ENCODE assay signal across 17 cellular contexts in the genomic region with DNA sequence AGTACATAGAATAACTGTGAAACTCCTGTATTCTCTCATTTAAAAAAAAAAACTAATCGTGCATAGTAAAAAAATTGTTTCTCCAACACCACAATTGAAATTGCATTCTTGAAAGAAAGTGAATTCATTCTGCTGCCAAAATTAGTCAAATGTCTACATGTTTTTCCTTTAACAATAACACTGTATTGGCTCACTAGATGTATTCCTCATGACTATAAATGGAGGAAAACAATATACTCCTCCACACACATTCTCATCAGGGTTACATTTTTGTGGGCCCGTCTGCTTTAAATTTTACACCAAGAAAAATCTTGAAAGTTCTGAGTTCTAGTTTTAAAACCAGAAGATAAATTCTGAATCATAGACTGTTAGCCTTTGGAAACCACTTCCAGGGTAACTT.
"Had no signal": no experiment of that assay in that cellular context is flagged by ENCODE, and none has a peak within 500 bp of the region (broad histone marks: within the 10 kb centered on the region; RNA-seq: fewer than 3 reads in every experiment).

No MANE protein-coding gene starts in this region.

- H3K4me3 ChIP-seq: dorsolateral prefrontal cortex, esophagus squamous epithelium, gastroesophageal sphincter, left lung, lower lobe of right lung, ovary, smooth muscle cell had no signal

- FAIRE-seq: keratinocyte had no signal

- H3K27ac ChIP-seq: dorsolateral prefrontal cortex, esophagus squamous epithelium, gastroesophageal sphincter, left lung, lower lobe of right lung, ovary had no signal

- H3K9me3 ChIP-seq: esophagus squamous epithelium, gastroesophageal sphincter, left lung, lower lobe of right lung, ovary had no signal

- H3K27me3 ChIP-seq: dorsolateral prefrontal cortex, esophagus squamous epithelium, gastroesophageal sphincter, left lung, ovary had no signal

- H3K4me1 ChIP-seq: esophagus squamous epithelium, left lung, lower lobe of right lung had no signal

- H3K4me2 ChIP-seq: smooth muscle cell had no signal

- DNase-seq: cortex of kidney; dorsolateral prefrontal cortex; effector CD8-positive, alpha-beta T cell; esophagus squamous epithelium; foreskin fibroblast; glutamatergic neuron; left lung; lower lobe of right lung; natural killer cell; ovary; right cardiac atrium; stimulated activated CD4-positive, alpha-beta T cell treated with anti-CD3 and anti-CD28 coated beads, Interleukin-2, amount 100 ng/mL, for 48 hours; stimulated activated naive CD4-positive, alpha-beta T cell treated with Interleukin-2 at 50 U/mL for 16 hours; trophoblast cell had no signal

- H3K36me3 ChIP-seq: esophagus squamous epithelium, gastroesophageal sphincter, left lung, lower lobe of right lung, ovary had no signal
